In genomic region chr2:149075868-149076267, GRCh38 we compare ENCODE assay signal across 21 cellular contexts. TPM values are rescaled to one million over a fixed set of nuclear protein-coding genes. Genes with fewer than 3 reads are reported as not detected.
A peak's percentile ranks its signal among the peaks of the same experiment; 100 is the strongest.
DNase-seq lines count a peak whose midpoint lies in the region; ATAC-seq, FAIRE-seq and TF ChIP-seq lines count a peak whose summit lies in the region.
"Had no signal": no experiment of that assay in that cellular context is flagged by ENCODE, and none has a peak within 500 bp of the region (broad histone marks: within the 10 kb centered on the region; RNA-seq: fewer than 3 reads in every experiment).

No MANE protein-coding gene starts in this region.

- H3K9me2 ChIP-seq in Karpas-422 (replicated peaks; ENCODE audit: insufficient read depth, low read length): no peaks in the 10 kb centered on the region

- H3K27ac Mint-ChIP-seq in brain: peak overlapping the region in 2 of 5 experiments; percentile 15 to 26
- H3K27ac Mint-ChIP-seq in activated CD8-positive, alpha-beta T cell treated with anti-CD3 and anti-CD28 coated beads, Interleukin-2, amount 10 ng/mL, durations not matched to agents 7 days and 5 days: no peak overlapping the region
- H3K27ac Mint-ChIP-seq: activated CD4-positive, alpha-beta memory T cell treated with anti-CD3 and anti-CD28 coated beads for 36 hours; activated naive CD8-positive, alpha-beta T cell treated with anti-CD3 and anti-CD28 coated beads, Interleukin-2, amount 10 ng/mL, durations not matched to agents 7 days and 5 days; immature natural killer cell; memory B cell had no signal

- CTCF ChIA-PET in HEK293 (lab: Yijun Ruan, JAX): interaction anchor here (0.7 to 1.8 kb wide), 2 partner anchors 12 to 37 kb away, joined by 3 to 7 read pairs; partner anchors contain the start of gene LYPD6B
- CTCF ChIA-PET in activated CD8-positive, alpha-beta T cell treated with anti-CD3 and anti-CD28 coated beads, Interleukin-2, amount 10 ng/mL, durations not matched to agents 7 days and 5 days (lab: Charles Lee): no interaction called here

- H3K9me3 Mint-ChIP-seq in brain: no peaks in the 10 kb centered on the region
- no peaks in the 10 kb centered on the region for H3K9me3 Mint-ChIP-seq in activated CD8-positive, alpha-beta T cell treated with anti-CD3 and anti-CD28 coated beads, Interleukin-2, amount 10 ng/mL, durations not matched to agents 7 days and 5 days (ENCODE audit: insufficient read depth)
- H3K9me3 Mint-ChIP-seq: activated CD4-positive, alpha-beta memory T cell treated with anti-CD3 and anti-CD28 coated beads for 36 hours; activated naive CD8-positive, alpha-beta T cell treated with anti-CD3 and anti-CD28 coated beads, Interleukin-2, amount 10 ng/mL, durations not matched to agents 7 days and 5 days; memory B cell had no signal

- no peak overlapping the region for H3K4me2 ChIP-seq in Karpas-422 (ENCODE audit: low read depth, low read length, poor library complexity, severe bottlenecking)
- H3K4me2 ChIP-seq: BLaER1 had no signal

- H3K4me1 Mint-ChIP-seq in brain: peaks cover 44% of the 10 kb centered on the region
- H3K4me1 Mint-ChIP-seq in activated CD8-positive, alpha-beta T cell treated with anti-CD3 and anti-CD28 coated beads, Interleukin-2, amount 10 ng/mL, durations not matched to agents 7 days and 5 days (ENCODE audit: low read depth): no peaks in the 10 kb centered on the region
- H3K4me1 Mint-ChIP-seq: activated naive CD8-positive, alpha-beta T cell treated with anti-CD3 and anti-CD28 coated beads, Interleukin-2, amount 10 ng/mL, durations not matched to agents 7 days and 5 days; immature natural killer cell; memory B cell had no signal

- H2AFZ ChIP-seq in Karpas-422 (ENCODE audit: low read length): no peak overlapping the region

- ATAC-seq in activated CD8-positive, alpha-beta T cell treated with anti-CD3 and anti-CD28 coated beads, Interleukin-2, amount 10 ng/mL, durations not matched to agents 7 days and 5 days: no peak

- H3K27ac ChIP-seq in HEK293 (ENCODE audit: extremely low read depth, low read depth, low read length): no peak overlapping the region
- H3K27ac ChIP-seq in kidney (ENCODE audit: low read depth in 2 of 2, low read length in 2 of 2): no peak overlapping the region
- no peak overlapping the region for H3K27ac ChIP-seq in skeletal muscle tissue (ENCODE audit: low read depth, low read length)
- H3K27ac ChIP-seq in Karpas-422 (ENCODE audit: low read length): no peak overlapping the region
- H3K27ac ChIP-seq: BLaER1, Peyer's patch had no signal

- no peak for FAIRE-seq in kidney (lab: Jason Lieb, UNC)
- FAIRE-seq: endometrium, GM18507, small intestine, TTC549 had no signal

- H3K27me3 ChIP-seq in skeletal muscle tissue (ENCODE audit: control insufficient read depth in 3 of 3, insufficient read depth in 3 of 3, low read length in 3 of 3) (peaks cover 0 to 2% (median 0%) of the 10 kb centered on the region in 3 donors), Karpas-422 (ENCODE audit: low read length) (no peaks in the 10 kb centered on the region)
- H3K27me3 ChIP-seq: BLaER1, Peyer's patch had no signal

- peak overlapping the region in 3 of 5 experiments; percentile 19 to 62 (median 35) for H3K4me3 Mint-ChIP-seq in brain
- H3K4me3 Mint-ChIP-seq in activated CD8-positive, alpha-beta T cell treated with anti-CD3 and anti-CD28 coated beads, Interleukin-2, amount 10 ng/mL, durations not matched to agents 7 days and 5 days: no peak overlapping the region
- H3K4me3 Mint-ChIP-seq: activated CD4-positive, alpha-beta memory T cell treated with anti-CD3 and anti-CD28 coated beads for 36 hours; activated naive CD8-positive, alpha-beta T cell treated with anti-CD3 and anti-CD28 coated beads, Interleukin-2, amount 10 ng/mL, durations not matched to agents 7 days and 5 days; immature natural killer cell; memory B cell had no signal

- H3K4me1 ChIP-seq in HEK293 (ENCODE audit: control insufficient read depth, insufficient read depth, low read length): peaks cover 33% of the 10 kb centered on the region
- peaks cover 4 to 5% of the 10 kb centered on the region in 2 donors for H3K4me1 ChIP-seq in kidney (ENCODE audit: control insufficient read depth in 1 of 2, insufficient read depth in 1 of 2, low read depth in 1 of 2, low read length in 2 of 2)
- H3K4me1 ChIP-seq in skeletal muscle tissue (ENCODE audit: control insufficient read depth in 3 of 3, insufficient read depth in 3 of 3, low read length in 3 of 3): no peaks in the 10 kb centered on the region
- no peaks in the 10 kb centered on the region for H3K4me1 ChIP-seq in Karpas-422 (ENCODE audit: low read length)
- H3K4me1 ChIP-seq: Peyer's patch had no signal

- DNase-seq in kidney (no peak), Karpas-422 (no peak)
- no peak for DNase-seq in activated CD8-positive, alpha-beta T cell treated with anti-CD3 and anti-CD28 coated beads, Interleukin-2, amount 10 ng/mL, durations not matched to agents 7 days and 5 days
- no peak for DNase-seq in activated CD4-positive, CD25-positive, alpha-beta regulatory T cell (lab: John Stamatoyannopoulos, UW)
- DNase-seq: activated CD4-positive, alpha-beta memory T cell treated with anti-CD3 and anti-CD28 coated beads for 36 hours; activated naive CD8-positive, alpha-beta T cell treated with anti-CD3 and anti-CD28 coated beads, Interleukin-2, amount 10 ng/mL, durations not matched to agents 7 days and 5 days; activated T-cell treated with anti-CD3 and anti-CD28 coated beads, Interleukin-2, amount 50 U/mL, for 48 hours; immature natural killer cell; NCI-H1092; NCI-H748 treated with DMSO at 0.1 percent for 48 hours; nucleus accumbens; Peyer's patch; small intestine had no signal

- no peaks in the 10 kb centered on the region for H4K20me1 ChIP-seq in Karpas-422 (ENCODE audit: insufficient read depth, low read depth, low read length)
- H4K20me1 ChIP-seq: BLaER1 had no signal

- H3K27me3 Mint-ChIP-seq in brain: peaks cover 6% of the 10 kb centered on the region
- H3K27me3 Mint-ChIP-seq in activated CD8-positive, alpha-beta T cell treated with anti-CD3 and anti-CD28 coated beads, Interleukin-2, amount 10 ng/mL, durations not matched to agents 7 days and 5 days (ENCODE audit: low read depth): peaks cover 10% of the 10 kb centered on the region

- H3K36me3 Mint-ChIP-seq in brain: no peaks in the 10 kb centered on the region
- H3K36me3 Mint-ChIP-seq in activated CD8-positive, alpha-beta T cell treated with anti-CD3 and anti-CD28 coated beads, Interleukin-2, amount 10 ng/mL, durations not matched to agents 7 days and 5 days (ENCODE audit: low read depth): no peaks in the 10 kb centered on the region
- H3K36me3 Mint-ChIP-seq: activated CD4-positive, alpha-beta memory T cell treated with anti-CD3 and anti-CD28 coated beads for 36 hours; activated naive CD8-positive, alpha-beta T cell treated with anti-CD3 and anti-CD28 coated beads, Interleukin-2, amount 10 ng/mL, durations not matched to agents 7 days and 5 days; immature natural killer cell had no signal

- H3K79me2 ChIP-seq in Karpas-422 (ENCODE audit: low read length): no peaks in the 10 kb centered on the region

- no peak overlapping the region for H3K4me3 ChIP-seq in HEK293 (ENCODE audit: low read depth, low read length)
- peak overlapping the region; percentile 14 to 17 for H3K4me3 ChIP-seq in kidney (ENCODE audit: low read length in 2 of 2)
- H3K4me3 ChIP-seq in skeletal muscle tissue (ENCODE audit: low read length in 3 of 3): no peak overlapping the region
- no peak overlapping the region for H3K4me3 ChIP-seq in Karpas-422 (ENCODE audit: low read length)
- H3K4me3 ChIP-seq: BLaER1, Peyer's patch had no signal

- no peak for TF ChIP-seq CTCF in HEK293 (tag by site-specific recombination; IDR thresholded peaks at IDR 0.05)
- TF ChIP-seq CTCF in brain (conservative IDR thresholded peaks at IDR 0.05): no peak
- TF ChIP-seq CTCF in kidney (IDR thresholded peaks at IDR 0.05; ENCODE audit: borderline replicate concordance, extremely low read depth, insufficient read depth): no peak

- POLR2A ChIA-PET in HEK293 (lab: Yijun Ruan, JAX): no interaction called here
- POLR2A ChIA-PET in activated CD8-positive, alpha-beta T cell treated with anti-CD3 and anti-CD28 coated beads, Interleukin-2, amount 10 ng/mL, durations not matched to agents 7 days and 5 days (lab: Charles Lee): no interaction called here

- intact Hi-C loops in kidney (cut with DNase I): no loop called here

- H3K9ac ChIP-seq in kidney (ENCODE audit: low read length in 2 of 2) (no peak overlapping the region), skeletal muscle tissue (ENCODE audit: low read depth in 1 of 3, low read length in 3 of 3) (peak overlapping the region in 2 of 3 donors; percentile 10 to 46), Karpas-422 (ENCODE audit: low read length) (no peak overlapping the region)
- H3K9ac ChIP-seq: BLaER1 had no signal

- H3K36me3 ChIP-seq in HEK293 (ENCODE audit: control insufficient read depth in 2 of 2, insufficient read depth in 1 of 2, low read length in 2 of 2) (no peaks in the 10 kb centered on the region), kidney (ENCODE audit: control insufficient read depth in 1 of 2, insufficient read depth in 2 of 2, low read length in 2 of 2) (no peaks in the 10 kb centered on the region), skeletal muscle tissue (ENCODE audit: control insufficient read depth in 3 of 3, insufficient read depth in 3 of 3, low read length in 3 of 3) (no peaks in the 10 kb centered on the region), Karpas-422 (ENCODE audit: insufficient read depth, low read length) (no peaks in the 10 kb centered on the region)
- H3K36me3 ChIP-seq: BLaER1, Peyer's patch had no signal

- no peaks in the 10 kb centered on the region for H3K9me3 ChIP-seq in HEK293 (ENCODE audit: control insufficient read depth, insufficient read depth, low read depth, low read length)
- H3K9me3 ChIP-seq in kidney (ENCODE audit: control insufficient read depth in 1 of 2, low read length in 2 of 2): no peaks in the 10 kb centered on the region
- H3K9me3 ChIP-seq in skeletal muscle tissue (ENCODE audit: control insufficient read depth in 3 of 3, low read length in 3 of 3): no peaks in the 10 kb centered on the region
- no peaks in the 10 kb centered on the region for H3K9me3 ChIP-seq in Karpas-422 (ENCODE audit: low read length)
- H3K9me3 ChIP-seq: BLaER1, Peyer's patch had no signal

RNA-seq across cellular contexts. Expression of gene LYPD6B, which starts 37.4 kb away (rescaled TPM):
- 0.22 TPM for polyA plus RNA-seq in brain (ENCODE audit: insufficient read depth, low read depth, low replicate concordance)
- 9.4 TPM for total RNA-seq in kidney
- polyA plus RNA-seq in kidney (ENCODE audit: insufficient read depth, low read depth, low replicate concordance): 17.6 TPM
- total RNA-seq in skeletal muscle tissue: 0.52 TPM
- total RNA-seq in activated CD8-positive, alpha-beta T cell treated with anti-CD3 and anti-CD28 coated beads, Interleukin-2, amount 10 ng/mL, durations not matched to agents 7 days and 5 days: not detected
- 0.43 and 0.75 TPM in 2 replicates for total RNA-seq in Karpas-422 (2014; rRNA removed; shearing (Covaris generic); ENCODE audit: low replicate concordance)
- total RNA-seq: activated CD4-positive, alpha-beta memory T cell treated with anti-CD3 and anti-CD28 coated beads for 36 hours; activated naive CD8-positive, alpha-beta T cell treated with anti-CD3 and anti-CD28 coated beads, Interleukin-2, amount 10 ng/mL, durations not matched to agents 7 days and 5 days had no signal
- polyA plus RNA-seq: immature natural killer cell had no signal

Comparison
In these comparisons a context has a peak if more than half of its experiments do, and no peak if none do; other contexts are left out.
1. H3K4me3 ChIP-seq: peak in kidney (2 of 2); none in HEK293 (single experiment), skeletal muscle tissue (0 of 3) and Karpas-422 (single experiment).
2. H3K9ac ChIP-seq: peak in skeletal muscle tissue (2 of 3); none in kidney (0 of 2) and Karpas-422 (single experiment).